8 cellular contexts compared by ENCODE assay signal in the genomic region with DNA sequence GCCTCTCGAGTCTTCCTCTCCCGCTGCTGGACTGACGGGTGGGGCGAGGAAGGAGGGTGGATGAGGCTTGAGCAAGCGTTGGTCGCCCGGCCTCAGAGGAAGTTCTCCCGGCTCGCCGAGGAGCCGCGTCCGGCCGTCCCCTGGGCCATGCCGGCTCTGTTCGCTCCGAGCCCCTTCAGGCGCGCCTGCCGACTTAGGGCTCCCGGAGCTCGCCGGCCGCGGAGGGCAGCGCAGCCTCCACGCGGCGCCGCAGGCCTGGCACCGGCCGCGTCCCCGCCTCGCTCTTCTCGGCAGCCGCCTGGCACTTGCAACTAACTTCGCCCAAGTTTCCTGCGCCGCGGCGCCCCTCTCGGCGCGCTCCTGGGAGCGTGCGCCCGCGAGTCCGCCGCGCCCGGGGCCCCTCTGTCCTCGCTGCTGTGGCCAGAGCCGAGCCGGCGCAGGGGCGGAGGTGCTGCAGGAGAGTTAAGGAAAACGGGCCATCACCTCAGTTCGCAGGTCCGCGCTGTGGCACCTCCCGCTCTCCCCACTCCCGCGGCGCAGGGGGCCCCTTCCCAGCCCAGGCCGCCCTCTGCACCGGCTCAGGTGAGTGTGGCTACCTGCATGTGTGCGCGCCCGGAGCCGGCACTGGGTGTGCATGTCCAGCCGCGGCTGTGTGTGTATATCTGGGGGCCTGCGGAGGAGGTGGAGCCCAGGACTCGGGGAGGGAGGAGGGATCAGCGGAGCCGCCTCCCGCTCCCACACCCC. TPM values are rescaled to one million over a fixed set of nuclear protein-coding genes. Genes with fewer than 3 reads are reported as not detected.
DNase-seq lines count a peak whose midpoint lies in the region; ATAC-seq and TF ChIP-seq lines count a peak whose summit lies in the region.

No MANE protein-coding gene starts in this region.

- peaks cover 21% of the 10 kb centered on the region for H3K36me3 Mint-ChIP-seq in neural crest cell (ENCODE audit: low read depth)

- H3K4me1 Mint-ChIP-seq in neural crest cell: peaks cover 66% of the 10 kb centered on the region

- no peak for TF ChIP-seq CTCF in neural crest cell (conservative IDR thresholded peaks at IDR 0.05)

- ATAC-seq in esophagus mucosa: peak; percentile 85
- no peak for ATAC-seq in GM19455 (IDR thresholded peaks at IDR 0.05; ENCODE audit: unreplicated experiment)
- no peak for ATAC-seq in HG03175 (IDR thresholded peaks at IDR 0.05; ENCODE audit: unreplicated experiment)

- no peak overlapping the region for H3K27ac Mint-ChIP-seq in neural crest cell (ENCODE audit: unreplicated experiment)

- peaks cover 78% of the 10 kb centered on the region for H3K27me3 Mint-ChIP-seq in neural crest cell (ENCODE audit: low read depth)

- H3K4me3 Mint-ChIP-seq in neural crest cell: peak overlapping the region; percentile 100

- H3K9me3 Mint-ChIP-seq in neural crest cell: no peaks in the 10 kb centered on the region

- DNase-seq in NCI-H1417 (lab: John Stamatoyannopoulos, UW) (peak; percentile 48 to 71 (median 70)), NCI-H1417 treated with DMSO at 0.1 percent for 48 hours (lab: John Stamatoyannopoulos, UW) (no peak), NCI-H748 treated with DMSO at 0.1 percent for 48 hours (lab: John Stamatoyannopoulos, UW) (peak; percentile 50), neural crest cell (ENCODE audit: low read depth, low spot score) (peak; percentile 52), OCI-M2 (lab: John Stamatoyannopoulos, UW; ENCODE audit: unreplicated experiment) (no peak)

RNA-seq across cellular contexts. Expression of a gene that starts 0.6 kb away (rescaled TPM):
- 12.8 TPM for total RNA-seq in esophagus mucosa
- total RNA-seq in neural crest cell: 71.8 and 79.5 TPM in 2 replicates

Comparison
In these comparisons a context has a peak if more than half of its experiments do, and no peak if none do; other contexts are left out.
1. DNase-seq: peak in NCI-H1417 (3 of 3), NCI-H748 treated with DMSO at 0.1 percent for 48 hours (single experiment) and neural crest cell (single experiment); none in NCI-H1417 treated with DMSO at 0.1 percent for 48 hours (single experiment) and OCI-M2 (single experiment).